ENCODE assay signal across 10 cellular contexts in genomic region chr2:3349211-3349693, GRCh38. TPM values are rescaled to one million over a fixed set of nuclear protein-coding genes. Genes with fewer than 3 reads are reported as not detected.
DNase-seq lines count a peak whose midpoint lies in the region; ATAC-seq and TF ChIP-seq lines count a peak whose summit lies in the region.
"Had no signal": no experiment of that assay in that cellular context is flagged by ENCODE, and none has a peak within 500 bp of the region (broad histone marks: within the 10 kb centered on the region; RNA-seq: fewer than 3 reads in every experiment).

No MANE protein-coding gene starts in this region.

- in situ Hi-C loops in Panc1 (cut with HindIII; ENCODE audit: low pct_unique_long_range_greater_than_20kb, low sequenced_read_pairs) = no loop called here

- DNase-seq in LNCaP clone FGC (ENCODE audit: low read depth) (peak; percentile 41), Panc1 (ENCODE audit: low read depth, low spot score) (no peak), foreskin fibroblast (peak; percentile 6 to 17), retina (peak; percentile 50), kidney glomerular epithelial cell (lab: John Stamatoyannopoulos, UW) (no peak)
- no peak for DNase-seq in stimulated activated CD4-positive, alpha-beta T cell treated with anti-CD3 and anti-CD28 coated beads, Interleukin-4, amount 100 ng/mL, for 24 hours
- DNase-seq: activated effector memory CD4-positive, alpha-beta T cell treated with anti-CD3 and anti-CD28 coated beads, Interleukin-2, amount 50 U/mL, for 16 hours; GF-D8 had no signal

- TF ChIP-seq CTCF in LNCaP clone FGC (IDR thresholded peaks at IDR 0.05; ENCODE audit: control insufficient read depth, extremely low read depth, insufficient read depth) (no peak), Panc1 (IDR thresholded peaks at IDR 0.05) (no peak), foreskin fibroblast (IDR thresholded peaks at IDR 0.05; ENCODE audit: low read depth, low read length) (no peak)

- POLR2A ChIA-PET in Panc1 (lab: Charles Lee) = no interaction called here

- ATAC-seq in Panc1 = peak; percentile 48; the same call in 1 of the 2 replicates
- ATAC-seq in HG03442 (IDR thresholded peaks at IDR 0.05; ENCODE audit: unreplicated experiment) = no peak
- no peak for ATAC-seq in HG03354 (IDR thresholded peaks at IDR 0.05; ENCODE audit: poor library complexity, severe bottlenecking, unreplicated experiment)

- intact Hi-C loops in Panc1 (cut with micrococcal nuclease; ENCODE audit: unreplicated experiment) = no loop called here

- BruUV-seq in Panc1 (replicated peaks; lab: Mats Ljungman, UMichigan) = no TSS peak

- no peaks in the 10 kb centered on the region for H3K36me3 ChIP-seq in Panc1 (ENCODE audit: control insufficient read depth, insufficient read depth, low read length)

- H3K27ac ChIP-seq in Panc1 (ENCODE audit: low read length) = no peak overlapping the region

- H3K9me3 ChIP-seq in Panc1 (ENCODE audit: control insufficient read depth, insufficient read depth, low read depth, low read length) = no peaks in the 10 kb centered on the region

- no peaks in the 10 kb centered on the region for H3K27me3 ChIP-seq in Panc1 (ENCODE audit: control insufficient read depth, insufficient read depth, low read length)

- H3K4me1 ChIP-seq in Panc1 (ENCODE audit: control insufficient read depth, insufficient read depth, low read length) = no peaks in the 10 kb centered on the region

- peak overlapping the region; percentile 49 for H3K4me3 ChIP-seq in LNCaP clone FGC (ENCODE audit: low read depth, low read length)
- H3K4me3 ChIP-seq in Panc1 (ENCODE audit: low read depth in 2 of 2, low read length in 2 of 2) = no peak overlapping the region
- H3K4me3 ChIP-seq in foreskin fibroblast (ENCODE audit: low read depth in 1 of 2, low read length in 2 of 2) = no peak overlapping the region

- CTCF ChIA-PET in Panc1 (lab: Charles Lee) = no interaction called here

RNA-seq across cellular contexts. Expression of gene EIPR1, which starts 28.4 kb away (rescaled TPM):
- 26.7 TPM for total RNA-seq in Panc1 (2021; ENCODE audit: unreplicated experiment)
- polyA plus RNA-seq in Panc1 (2012; ENCODE audit: insufficient read length) = 52.3 TPM

RNA-seq across cellular contexts. Expression of gene TRAPPC12, which starts 30.2 kb away (rescaled TPM):
- total RNA-seq in Panc1 (2021; ENCODE audit: unreplicated experiment) = 78.7 TPM
- polyA plus RNA-seq in Panc1 (2012; ENCODE audit: insufficient read length) = 78.6 TPM

Comparison
In these comparisons a context has a peak if more than half of its experiments do, and no peak if none do; other contexts are left out.
1. DNase-seq: peak in LNCaP clone FGC (single experiment), foreskin fibroblast (2 of 2) and retina (single experiment); none in Panc1 (single experiment), stimulated activated CD4-positive, alpha-beta T cell treated with anti-CD3 and anti-CD28 coated beads, Interleukin-4, amount 100 ng/mL, for 24 hours (single experiment) and kidney glomerular epithelial cell (single experiment).